Comparison of ENCODE assay signal across 8 cellular contexts in the genomic region with DNA sequence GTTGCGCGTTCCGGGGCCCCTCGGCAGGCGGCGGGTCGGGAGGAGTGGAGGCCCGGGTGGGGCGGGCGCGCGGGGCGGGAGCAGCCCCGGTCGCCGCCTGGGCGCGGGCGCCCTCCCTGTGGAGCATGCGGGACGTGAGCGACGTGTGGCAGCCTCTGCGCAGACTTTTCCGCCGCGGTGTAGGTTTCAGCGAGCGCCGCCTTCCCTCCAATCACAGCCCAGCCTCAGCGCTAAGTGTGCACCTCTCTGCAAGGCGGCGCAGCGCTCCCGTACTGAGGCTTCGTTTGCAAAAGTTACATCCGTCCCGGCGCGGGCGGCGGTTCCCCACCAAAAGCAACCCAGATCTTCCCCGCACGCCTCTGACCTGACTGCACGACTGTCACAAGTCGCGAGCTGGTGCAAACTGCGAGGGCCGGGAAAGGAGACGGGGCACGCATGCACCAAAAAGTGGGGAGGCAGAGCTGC. TPM values are rescaled to one million over a fixed set of nuclear protein-coding genes. Genes with fewer than 3 reads are reported as not detected.
DNase-seq lines count a peak whose midpoint lies in the region; ATAC-seq and TF ChIP-seq lines count a peak whose summit lies in the region.

No MANE protein-coding gene starts in this region.

- peak overlapping the region; percentile 99 for H3K4me3 ChIP-seq in epithelial cell of proximal tubule (ENCODE audit: low read depth, low read length)

- DNase-seq in NCI-H2171 treated with DMSO at 0.1 percent for 48 hours (lab: John Stamatoyannopoulos, UW): peak; percentile 76
- DNase-seq in activated CD8-positive, alpha-beta memory T cell treated with anti-CD3 and anti-CD28 coated beads, Interleukin-2, amount 50 U/mL, for 48 hours: peak; percentile 94
- DNase-seq in epithelial cell of proximal tubule (ENCODE audit: low read depth): no peak
- DNase-seq in myocyte (ENCODE audit: low read depth): peak; percentile 53
- peak; percentile 63 to 76 for DNase-seq in stimulated activated CD8-positive, alpha-beta memory T cell treated with anti-CD3 and anti-CD28 coated beads, Interleukin-7, amount 100 ng/mL, for 4 hours (ENCODE audit: low read depth in 2 of 2)
- no peak for DNase-seq in SW 1271 (lab: John Stamatoyannopoulos, UW)

- ATAC-seq in GM18499 (IDR thresholded peaks at IDR 0.05; ENCODE audit: insufficient read depth, unreplicated experiment): peak; percentile 41
- ATAC-seq in HG02678 (IDR thresholded peaks at IDR 0.05; ENCODE audit: unreplicated experiment): peak; percentile 43

- no peak for TF ChIP-seq CTCF in epithelial cell of proximal tubule (conservative IDR thresholded peaks at IDR 0.05; ENCODE audit: low read depth, low read length)

RNA-seq across cellular contexts. Expression of a gene that starts 1.2 kb away (rescaled TPM):
- 31.3 and 54.9 TPM in 2 replicates for total RNA-seq in epithelial cell of proximal tubule
- 8.3 and 12.4 TPM in 2 replicates for total RNA-seq in myocyte
- polyA plus RNA-seq in myocyte (2012): 24.2 TPM

Comparison
In these comparisons a context has a peak if more than half of its experiments do, and no peak if none do; other contexts are left out.
1. DNase-seq: peak in NCI-H2171 treated with DMSO at 0.1 percent for 48 hours (single experiment), activated CD8-positive, alpha-beta memory T cell treated with anti-CD3 and anti-CD28 coated beads, Interleukin-2, amount 50 U/mL, for 48 hours (single experiment), myocyte (single experiment) and stimulated activated CD8-positive, alpha-beta memory T cell treated with anti-CD3 and anti-CD28 coated beads, Interleukin-7, amount 100 ng/mL, for 4 hours (2 of 2); none in epithelial cell of proximal tubule (single experiment) and SW 1271 (0 of 2).